29 cellular contexts compared by ENCODE assay signal in genomic region chr13:70932511-70932910, GRCh38.
"Had no signal": no experiment of that assay in that cellular context is flagged by ENCODE, and none has a peak within 500 bp of the region (broad histone marks: within the 10 kb centered on the region; RNA-seq: fewer than 3 reads in every experiment).

No MANE protein-coding gene starts in this region.

- H3K27ac ChIP-seq: stomach, suprapubic skin, testis, thoracic aorta, thyroid gland, tibial artery, tibial nerve, transverse colon, upper lobe of left lung, upper lobe of right lung, uterus, vagina had no signal

- DNase-seq: stimulated activated CD4-positive, alpha-beta T cell treated with anti-CD3 and anti-CD28 coated beads, Interleukin-2, amount 100 ng/mL, for 48 hours; stimulated activated CD4-positive, alpha-beta T cell treated with anti-CD3 and anti-CD28 coated beads, Interleukin-4, amount 100 ng/mL, for 1 hour; stimulated activated CD4-positive, alpha-beta T cell treated with anti-CD3 and anti-CD28 coated beads, Interleukin-4, amount 100 ng/mL, for 24 hours; stimulated activated CD4-positive, alpha-beta T cell treated with anti-CD3 and anti-CD28 coated beads, Interleukin-4, amount 100 ng/mL, for 4 hours; stimulated activated CD8-positive, alpha-beta memory T cell treated with anti-CD3 and anti-CD28 coated beads, Interleukin-4, amount 100 ng/mL, for 48 hours; stimulated activated naive B cell treated with anti-CD40 and anti-IgM and Interleukin-4, amounts not matched to agents 10 μg/mL and 1 μg/mL and 100 μg/mL, for 72 hours; stimulated activated naive CD4-positive, alpha-beta T cell; stimulated activated naive CD4-positive, alpha-beta T cell treated with Interleukin-2 at 50 U/mL for 16 hours; stimulated activated naive CD8-positive, alpha-beta T cell treated with anti-CD3 and anti-CD28 coated beads, Interleukin-15, amount 100 ng/mL, for 72 hours; stimulated activated naive CD8-positive, alpha-beta T cell treated with anti-CD3 and anti-CD28 coated beads, Interleukin-15, Interleukin-2, amounts not matched to agents 100 U/mL and 50 U/mL, for 24 hours; stomach; substantia nigra; testis; thyroid gland; tibial artery; transverse colon; trophoblast cell; upper lobe of left lung; upper lobe of right lung; uterus had no signal

- H3K4me3 Mint-ChIP-seq: stimulated activated effector memory CD8-positive, alpha-beta T cell treated with anti-CD3 and anti-CD28 coated beads, Interleukin-12 subunit alpha, Interleukin-12 subunit beta, amount 100 ng/mL, for 72 hours; stimulated activated memory B cell treated with anti-CD40 and anti-IgM and Interleukin-4, amounts not matched to agents 10 μg/mL and 1 μg/mL and 100 μg/mL, for 72 hours; stimulated activated naive B cell treated with anti-CD40 and anti-IgM and Interleukin-4, amounts not matched to agents 10 μg/mL and 1 μg/mL and 100 μg/mL, for 72 hours; stimulated activated naive CD8-positive, alpha-beta T cell treated with anti-CD3 and anti-CD28 coated beads, Interleukin-15, amount 100 ng/mL, for 72 hours; stimulated activated naive CD8-positive, alpha-beta T cell treated with anti-CD3 and anti-CD28 coated beads, Interleukin-15, Interleukin-2, amounts not matched to agents 100 ng/mL and 50 ng/mL, for 24 hours; type B pancreatic cell had no signal

- H3K4me1 ChIP-seq: stomach, suprapubic skin, testis, thyroid gland, tibial artery, tibial nerve, transverse colon, upper lobe of left lung, upper lobe of right lung, uterus, vagina had no signal

- H3K36me3 Mint-ChIP-seq: stimulated activated effector memory CD8-positive, alpha-beta T cell treated with anti-CD3 and anti-CD28 coated beads, Interleukin-12 subunit alpha, Interleukin-12 subunit beta, amount 100 ng/mL, for 72 hours; stimulated activated memory B cell treated with anti-CD40 and anti-IgM and Interleukin-4, amounts not matched to agents 10 μg/mL and 1 μg/mL and 100 μg/mL, for 72 hours; stimulated activated naive B cell treated with anti-CD40 and anti-IgM and Interleukin-4, amounts not matched to agents 10 μg/mL and 1 μg/mL and 100 μg/mL, for 72 hours; type B pancreatic cell had no signal

- H3K27ac Mint-ChIP-seq: stimulated activated effector memory CD8-positive, alpha-beta T cell treated with anti-CD3 and anti-CD28 coated beads, Interleukin-12 subunit alpha, Interleukin-12 subunit beta, amount 100 ng/mL, for 72 hours; stimulated activated memory B cell treated with anti-CD40 and anti-IgM and Interleukin-4, amounts not matched to agents 10 μg/mL and 1 μg/mL and 100 μg/mL, for 72 hours; stimulated activated naive B cell treated with anti-CD40 and anti-IgM and Interleukin-4, amounts not matched to agents 10 μg/mL and 1 μg/mL and 100 μg/mL, for 72 hours; stimulated activated naive CD8-positive, alpha-beta T cell treated with anti-CD3 and anti-CD28 coated beads, Interleukin-15, amount 100 ng/mL, for 72 hours; stimulated activated naive CD8-positive, alpha-beta T cell treated with anti-CD3 and anti-CD28 coated beads, Interleukin-15, Interleukin-2, amounts not matched to agents 100 ng/mL and 50 ng/mL, for 24 hours; type B pancreatic cell had no signal

- H3K36me3 ChIP-seq: stomach, suprapubic skin, thoracic aorta, thyroid gland, tibial artery, tibial nerve, transverse colon, upper lobe of left lung, upper lobe of right lung, uterus, vagina had no signal

- H3K9me3 ChIP-seq: stomach, suprapubic skin, testis, thoracic aorta, thyroid gland, tibial artery, tibial nerve, transverse colon, upper lobe of left lung, upper lobe of right lung, uterus, vagina had no signal

- FAIRE-seq: urothelium cell line had no signal

- H3K9me3 Mint-ChIP-seq: type B pancreatic cell had no signal

- ATAC-seq: stimulated activated effector memory CD8-positive, alpha-beta T cell treated with anti-CD3 and anti-CD28 coated beads, Interleukin-12 subunit alpha, Interleukin-12 subunit beta, amount 100 ng/mL, for 72 hours; stimulated activated memory B cell treated with anti-CD40 and anti-IgM and Interleukin-4, amounts not matched to agents 10 μg/mL and 1 μg/mL and 100 μg/mL, for 72 hours; stimulated activated naive B cell treated with anti-CD40 and anti-IgM and Interleukin-4, amounts not matched to agents 10 μg/mL and 1 μg/mL and 100 μg/mL, for 72 hours; stimulated activated naive CD8-positive, alpha-beta T cell treated with anti-CD3 and anti-CD28 coated beads, Interleukin-15, amount 100 ng/mL, for 72 hours; stimulated activated naive CD8-positive, alpha-beta T cell treated with anti-CD3 and anti-CD28 coated beads, Interleukin-15, Interleukin-2, amounts not matched to agents 100 U/mL and 50 U/mL, for 24 hours; upper lobe of right lung had no signal

- H3K4me1 Mint-ChIP-seq: stimulated activated effector memory CD8-positive, alpha-beta T cell treated with anti-CD3 and anti-CD28 coated beads, Interleukin-12 subunit alpha, Interleukin-12 subunit beta, amount 100 ng/mL, for 72 hours; stimulated activated memory B cell treated with anti-CD40 and anti-IgM and Interleukin-4, amounts not matched to agents 10 μg/mL and 1 μg/mL and 100 μg/mL, for 72 hours; stimulated activated naive B cell treated with anti-CD40 and anti-IgM and Interleukin-4, amounts not matched to agents 10 μg/mL and 1 μg/mL and 100 μg/mL, for 72 hours; stimulated activated naive CD8-positive, alpha-beta T cell treated with anti-CD3 and anti-CD28 coated beads, Interleukin-15, amount 100 ng/mL, for 72 hours had no signal

- H3K4me3 ChIP-seq: stomach, suprapubic skin, testis, thoracic aorta, thyroid gland, tibial artery, tibial nerve, transverse colon, upper lobe of left lung, upper lobe of right lung, uterus, vagina had no signal

- H3K27me3 Mint-ChIP-seq: stimulated activated memory B cell treated with anti-CD40 and anti-IgM and Interleukin-4, amounts not matched to agents 10 μg/mL and 1 μg/mL and 100 μg/mL, for 72 hours; stimulated activated naive B cell treated with anti-CD40 and anti-IgM and Interleukin-4, amounts not matched to agents 10 μg/mL and 1 μg/mL and 100 μg/mL, for 72 hours; stimulated activated naive CD8-positive, alpha-beta T cell treated with anti-CD3 and anti-CD28 coated beads, Interleukin-15, amount 100 ng/mL, for 72 hours; stimulated activated naive CD8-positive, alpha-beta T cell treated with anti-CD3 and anti-CD28 coated beads, Interleukin-15, Interleukin-2, amounts not matched to agents 100 ng/mL and 50 ng/mL, for 24 hours; type B pancreatic cell had no signal

- H3K27me3 ChIP-seq: stomach, suprapubic skin, testis, thyroid gland, tibial artery, tibial nerve, transverse colon, upper lobe of left lung, upper lobe of right lung, uterus, vagina had no signal
